In the genomic region with DNA sequence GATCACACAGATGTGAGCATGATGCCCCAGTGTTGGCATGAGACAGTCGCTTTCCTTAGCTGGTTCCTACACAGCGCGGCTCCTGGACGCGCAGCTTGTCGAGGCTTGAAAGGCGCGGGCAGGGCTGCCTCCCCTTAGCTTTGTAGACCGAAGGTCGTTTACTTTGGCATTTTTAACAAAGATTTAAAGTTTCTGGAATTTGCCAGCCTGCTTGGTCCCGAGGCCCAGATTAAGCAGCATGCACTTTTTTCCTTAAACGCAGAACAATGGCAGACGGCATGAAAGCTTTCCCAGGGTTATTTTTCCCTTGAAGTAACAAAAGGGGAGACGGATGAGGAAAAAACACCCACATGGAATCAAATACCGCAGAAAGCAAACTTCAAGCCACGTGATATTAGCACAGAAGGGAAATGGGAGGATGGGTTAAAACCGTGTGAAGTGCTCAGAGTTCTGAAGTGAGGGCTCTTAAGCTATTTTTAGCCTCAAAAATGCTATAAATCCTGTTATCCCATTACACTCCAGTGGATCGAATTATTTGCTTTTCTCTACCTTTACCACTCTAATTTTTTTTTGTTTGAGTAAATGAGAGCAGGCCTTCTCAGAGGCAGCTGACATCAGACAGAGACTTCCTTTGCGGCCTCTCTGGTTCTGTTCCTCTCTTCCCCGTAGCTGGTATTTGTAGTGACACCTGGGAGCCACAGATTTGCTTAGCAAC, we compare ENCODE assay signal across 1 cellular context.
TF ChIP-seq lines count a peak whose summit lies in the region.

No MANE protein-coding gene starts in this region.

TF ChIP-seq in HepG2, 621 proteins besides CTCF, POLR2A, EP300 and RAD21 (continued from another document and continues in another):
- TF ChIP-seq, protein P1, sequence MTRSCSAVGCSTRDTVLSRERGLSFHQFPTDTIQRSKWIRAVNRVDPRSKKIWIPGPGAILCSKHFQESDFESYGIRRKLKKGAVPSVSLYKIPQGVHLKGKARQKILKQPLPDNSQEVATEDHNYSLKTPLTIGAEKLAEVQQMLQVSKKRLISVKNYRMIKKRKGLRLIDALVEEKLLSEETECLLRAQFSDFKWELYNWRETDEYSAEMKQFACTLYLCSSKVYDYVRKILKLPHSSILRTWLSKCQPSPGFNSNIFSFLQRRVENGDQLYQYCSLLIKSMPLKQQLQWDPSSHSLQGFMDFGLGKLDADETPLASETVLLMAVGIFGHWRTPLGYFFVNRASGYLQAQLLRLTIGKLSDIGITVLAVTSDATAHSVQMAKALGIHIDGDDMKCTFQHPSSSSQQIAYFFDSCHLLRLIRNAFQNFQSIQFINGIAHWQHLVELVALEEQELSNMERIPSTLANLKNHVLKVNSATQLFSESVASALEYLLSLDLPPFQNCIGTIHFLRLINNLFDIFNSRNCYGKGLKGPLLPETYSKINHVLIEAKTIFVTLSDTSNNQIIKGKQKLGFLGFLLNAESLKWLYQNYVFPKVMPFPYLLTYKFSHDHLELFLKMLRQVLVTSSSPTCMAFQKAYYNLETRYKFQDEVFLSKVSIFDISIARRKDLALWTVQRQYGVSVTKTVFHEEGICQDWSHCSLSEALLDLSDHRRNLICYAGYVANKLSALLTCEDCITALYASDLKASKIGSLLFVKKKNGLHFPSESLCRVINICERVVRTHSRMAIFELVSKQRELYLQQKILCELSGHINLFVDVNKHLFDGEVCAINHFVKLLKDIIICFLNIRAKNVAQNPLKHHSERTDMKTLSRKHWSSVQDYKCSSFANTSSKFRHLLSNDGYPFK (CRISPR knock-in tag; IDR thresholded peaks at IDR 0.05; ENCODE audit: borderline replicate concordance), result no peak
- peak; percentile 54; the same call in 1 of the 2 replicates for TF ChIP-seq KMT2B (CRISPR knock-in tag; IDR thresholded peaks at IDR 0.05)
- no peak for TF ChIP-seq ZNF782 (CRISPR knock-in tag; IDR thresholded peaks at IDR 0.05; ENCODE audit: borderline replicate concordance)
- TF ChIP-seq, protein P2, sequence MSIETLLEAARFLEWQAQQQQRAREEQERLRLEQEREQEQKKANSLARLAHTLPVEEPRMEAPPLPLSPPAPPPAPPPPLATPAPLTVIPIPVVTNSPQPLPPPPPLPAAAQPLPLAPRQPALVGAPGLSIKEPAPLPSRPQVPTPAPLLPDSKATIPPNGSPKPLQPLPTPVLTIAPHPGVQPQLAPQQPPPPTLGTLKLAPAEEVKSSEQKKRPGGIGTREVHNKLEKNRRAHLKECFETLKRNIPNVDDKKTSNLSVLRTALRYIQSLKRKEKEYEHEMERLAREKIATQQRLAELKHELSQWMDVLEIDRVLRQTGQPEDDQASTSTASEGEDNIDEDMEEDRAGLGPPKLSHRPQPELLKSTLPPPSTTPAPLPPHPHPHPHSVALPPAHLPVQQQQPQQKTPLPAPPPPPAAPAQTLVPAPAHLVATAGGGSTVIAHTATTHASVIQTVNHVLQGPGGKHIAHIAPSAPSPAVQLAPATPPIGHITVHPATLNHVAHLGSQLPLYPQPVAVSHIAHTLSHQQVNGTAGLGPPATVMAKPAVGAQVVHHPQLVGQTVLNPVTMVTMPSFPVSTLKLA (IDR thresholded peaks at IDR 0.05), result peak; percentile 44; the same call in 1 of the 2 replicates
- 0 out of 2 replicates have a peak, but pooled peaks have one; percentile 15 for TF ChIP-seq CHD4 (IDR thresholded peaks at IDR 0.05; ENCODE audit: borderline replicate concordance, low read length)
- TF ChIP-seq ZNF446 (CRISPR knock-in tag; IDR thresholded peaks at IDR 0.05), result no peak
- TF ChIP-seq MTA1 (CRISPR knock-in tag; IDR thresholded peaks at IDR 0.05; ENCODE audit: borderline replicate concordance), result 0 out of 2 replicates have a peak, but pooled peaks have one; percentile 48
- TF ChIP-seq TCF7 (IDR thresholded peaks at IDR 0.05; ENCODE audit: low read depth), result peak; percentile 43
- TF ChIP-seq HMGA1 (CRISPR knock-in tag; conservative IDR thresholded peaks at IDR 0.05), result no peak
- no peak for TF ChIP-seq BORCS8-MEF2B (CRISPR knock-in tag; IDR thresholded peaks at IDR 0.05)
- TF ChIP-seq NCOA1 (CRISPR knock-in tag; IDR thresholded peaks at IDR 0.05), result no peak
- no peak for TF ChIP-seq MXD4 (CRISPR knock-in tag; IDR thresholded peaks at IDR 0.05)
- no peak for TF ChIP-seq ZBTB8A (CRISPR knock-in tag; IDR thresholded peaks at IDR 0.05; ENCODE audit: borderline replicate concordance, low read depth)
- TF ChIP-seq, protein P3, sequence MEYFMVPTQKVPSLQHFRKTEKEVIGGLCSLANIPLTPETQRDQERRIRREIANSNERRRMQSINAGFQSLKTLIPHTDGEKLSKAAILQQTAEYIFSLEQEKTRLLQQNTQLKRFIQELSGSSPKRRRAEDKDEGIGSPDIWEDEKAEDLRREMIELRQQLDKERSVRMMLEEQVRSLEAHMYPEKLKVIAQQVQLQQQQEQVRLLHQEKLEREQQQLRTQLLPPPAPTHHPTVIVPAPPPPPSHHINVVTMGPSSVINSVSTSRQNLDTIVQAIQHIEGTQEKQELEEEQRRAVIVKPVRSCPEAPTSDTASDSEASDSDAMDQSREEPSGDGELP (IDR thresholded peaks at IDR 0.05; ENCODE audit: borderline replicate concordance, low read depth), result 0 out of 2 replicates have a peak, but pooled peaks have one; percentile 7
- no peak for TF ChIP-seq POLR2AphosphoS2 (IDR thresholded peaks at IDR 0.05; ENCODE audit: low read depth, low read length)
- TF ChIP-seq HOXA5 (CRISPR knock-in tag; IDR thresholded peaks at IDR 0.05), result 0 out of 2 replicates have a peak, but pooled peaks have one; percentile 75
- TF ChIP-seq NR1H2 (CRISPR knock-in tag; IDR thresholded peaks at IDR 0.05; ENCODE audit: borderline replicate concordance, low read depth), result no peak
- 0 out of 2 replicates have a peak, but pooled peaks have one; percentile 24 for TF ChIP-seq SATB2 (CRISPR knock-in tag; IDR thresholded peaks at IDR 0.05)
- TF ChIP-seq ZNF10 (CRISPR knock-in tag; IDR thresholded peaks at IDR 0.05; ENCODE audit: borderline replicate concordance, low read depth), result no peak
- TF ChIP-seq, protein P4, sequence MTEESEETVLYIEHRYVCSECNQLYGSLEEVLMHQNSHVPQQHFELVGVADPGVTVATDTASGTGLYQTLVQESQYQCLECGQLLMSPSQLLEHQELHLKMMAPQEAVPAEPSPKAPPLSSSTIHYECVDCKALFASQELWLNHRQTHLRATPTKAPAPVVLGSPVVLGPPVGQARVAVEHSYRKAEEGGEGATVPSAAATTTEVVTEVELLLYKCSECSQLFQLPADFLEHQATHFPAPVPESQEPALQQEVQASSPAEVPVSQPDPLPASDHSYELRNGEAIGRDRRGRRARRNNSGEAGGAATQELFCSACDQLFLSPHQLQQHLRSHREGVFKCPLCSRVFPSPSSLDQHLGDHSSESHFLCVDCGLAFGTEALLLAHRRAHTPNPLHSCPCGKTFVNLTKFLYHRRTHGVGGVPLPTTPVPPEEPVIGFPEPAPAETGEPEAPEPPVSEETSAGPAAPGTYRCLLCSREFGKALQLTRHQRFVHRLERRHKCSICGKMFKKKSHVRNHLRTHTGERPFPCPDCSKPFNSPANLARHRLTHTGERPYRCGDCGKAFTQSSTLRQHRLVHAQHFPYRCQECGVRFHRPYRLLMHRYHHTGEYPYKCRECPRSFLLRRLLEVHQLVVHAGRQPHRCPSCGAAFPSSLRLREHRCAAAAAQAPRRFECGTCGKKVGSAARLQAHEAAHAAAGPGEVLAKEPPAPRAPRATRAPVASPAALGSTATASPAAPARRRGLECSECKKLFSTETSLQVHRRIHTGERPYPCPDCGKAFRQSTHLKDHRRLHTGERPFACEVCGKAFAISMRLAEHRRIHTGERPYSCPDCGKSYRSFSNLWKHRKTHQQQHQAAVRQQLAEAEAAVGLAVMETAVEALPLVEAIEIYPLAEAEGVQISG (CRISPR knock-in tag; IDR thresholded peaks at IDR 0.05), result no peak; the same call in 1 of the 2 replicates
- TF ChIP-seq RFXANK (CRISPR knock-in tag; IDR thresholded peaks at IDR 0.05), result no peak
- peak; percentile 88 for TF ChIP-seq GFI1 (CRISPR knock-in tag; IDR thresholded peaks at IDR 0.05; ENCODE audit: borderline replicate concordance)
- 0 out of 2 replicates have a peak, but pooled peaks have one; percentile 26 for TF ChIP-seq ZBTB38 (CRISPR knock-in tag; IDR thresholded peaks at IDR 0.05)
- TF ChIP-seq KDM6A (CRISPR knock-in tag; IDR thresholded peaks at IDR 0.05; ENCODE audit: low read depth), result peak; percentile 45
- no peak for TF ChIP-seq MED13 (CRISPR knock-in tag; IDR thresholded peaks at IDR 0.05)
- peak; percentile 39; the same call in 1 of the 2 replicates for TF ChIP-seq KDM2A (CRISPR knock-in tag; IDR thresholded peaks at IDR 0.05; ENCODE audit: borderline replicate concordance, low read depth)
- TF ChIP-seq, protein P5, sequence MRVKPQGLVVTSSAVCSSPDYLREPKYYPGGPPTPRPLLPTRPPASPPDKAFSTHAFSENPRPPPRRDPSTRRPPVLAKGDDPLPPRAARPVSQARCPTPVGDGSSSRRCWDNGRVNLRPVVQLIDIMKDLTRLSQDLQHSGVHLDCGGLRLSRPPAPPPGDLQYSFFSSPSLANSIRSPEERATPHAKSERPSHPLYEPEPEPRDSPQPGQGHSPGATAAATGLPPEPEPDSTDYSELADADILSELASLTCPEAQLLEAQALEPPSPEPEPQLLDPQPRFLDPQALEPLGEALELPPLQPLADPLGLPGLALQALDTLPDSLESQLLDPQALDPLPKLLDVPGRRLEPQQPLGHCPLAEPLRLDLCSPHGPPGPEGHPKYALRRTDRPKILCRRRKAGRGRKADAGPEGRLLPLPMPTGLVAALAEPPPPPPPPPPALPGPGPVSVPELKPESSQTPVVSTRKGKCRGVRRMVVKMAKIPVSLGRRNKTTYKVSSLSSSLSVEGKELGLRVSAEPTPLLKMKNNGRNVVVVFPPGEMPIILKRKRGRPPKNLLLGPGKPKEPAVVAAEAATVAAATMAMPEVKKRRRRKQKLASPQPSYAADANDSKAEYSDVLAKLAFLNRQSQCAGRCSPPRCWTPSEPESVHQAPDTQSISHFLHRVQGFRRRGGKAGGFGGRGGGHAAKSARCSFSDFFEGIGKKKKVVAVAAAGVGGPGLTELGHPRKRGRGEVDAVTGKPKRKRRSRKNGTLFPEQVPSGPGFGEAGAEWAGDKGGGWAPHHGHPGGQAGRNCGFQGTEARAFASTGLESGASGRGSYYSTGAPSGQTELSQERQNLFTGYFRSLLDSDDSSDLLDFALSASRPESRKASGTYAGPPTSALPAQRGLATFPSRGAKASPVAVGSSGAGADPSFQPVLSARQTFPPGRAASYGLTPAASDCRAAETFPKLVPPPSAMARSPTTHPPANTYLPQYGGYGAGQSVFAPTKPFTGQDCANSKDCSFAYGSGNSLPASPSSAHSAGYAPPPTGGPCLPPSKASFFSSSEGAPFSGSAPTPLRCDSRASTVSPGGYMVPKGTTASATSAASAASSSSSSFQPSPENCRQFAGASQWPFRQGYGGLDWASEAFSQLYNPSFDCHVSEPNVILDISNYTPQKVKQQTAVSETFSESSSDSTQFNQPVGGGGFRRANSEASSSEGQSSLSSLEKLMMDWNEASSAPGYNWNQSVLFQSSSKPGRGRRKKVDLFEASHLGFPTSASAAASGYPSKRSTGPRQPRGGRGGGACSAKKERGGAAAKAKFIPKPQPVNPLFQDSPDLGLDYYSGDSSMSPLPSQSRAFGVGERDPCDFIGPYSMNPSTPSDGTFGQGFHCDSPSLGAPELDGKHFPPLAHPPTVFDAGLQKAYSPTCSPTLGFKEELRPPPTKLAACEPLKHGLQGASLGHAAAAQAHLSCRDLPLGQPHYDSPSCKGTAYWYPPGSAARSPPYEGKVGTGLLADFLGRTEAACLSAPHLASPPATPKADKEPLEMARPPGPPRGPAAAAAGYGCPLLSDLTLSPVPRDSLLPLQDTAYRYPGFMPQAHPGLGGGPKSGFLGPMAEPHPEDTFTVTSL (CRISPR knock-in tag; IDR thresholded peaks at IDR 0.05; ENCODE audit: borderline replicate concordance), result no peak; the same call in 1 of the 2 replicates
- TF ChIP-seq, protein P6, sequence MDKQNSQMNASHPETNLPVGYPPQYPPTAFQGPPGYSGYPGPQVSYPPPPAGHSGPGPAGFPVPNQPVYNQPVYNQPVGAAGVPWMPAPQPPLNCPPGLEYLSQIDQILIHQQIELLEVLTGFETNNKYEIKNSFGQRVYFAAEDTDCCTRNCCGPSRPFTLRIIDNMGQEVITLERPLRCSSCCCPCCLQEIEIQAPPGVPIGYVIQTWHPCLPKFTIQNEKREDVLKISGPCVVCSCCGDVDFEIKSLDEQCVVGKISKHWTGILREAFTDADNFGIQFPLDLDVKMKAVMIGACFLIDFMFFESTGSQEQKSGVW (CRISPR knock-in tag; IDR thresholded peaks at IDR 0.05; ENCODE audit: borderline replicate concordance), result no peak
- TF ChIP-seq ZEB1 (IDR thresholded peaks at IDR 0.05; ENCODE audit: insufficient replicate concordance, low read depth), result no peak
- no peak for TF ChIP-seq NPAS2 (CRISPR knock-in tag; IDR thresholded peaks at IDR 0.05; ENCODE audit: borderline replicate concordance)
- no peak for TF ChIP-seq HNRNPLL (IDR thresholded peaks at IDR 0.05; ENCODE audit: low read depth, low read length, poor library complexity, severe bottlenecking)
- peak; percentile 67 for TF ChIP-seq SAP130 (CRISPR knock-in tag; IDR thresholded peaks at IDR 0.05; ENCODE audit: low read depth)
- no peak; the same call in 1 of the 2 replicates for TF ChIP-seq ZSCAN25 (CRISPR knock-in tag; IDR thresholded peaks at IDR 0.05)
- TF ChIP-seq ZNF382 (CRISPR knock-in tag; IDR thresholded peaks at IDR 0.05; ENCODE audit: borderline replicate concordance), result no peak
- no peak for TF ChIP-seq ZNF3 (CRISPR knock-in tag; IDR thresholded peaks at IDR 0.05)
- no peak for TF ChIP-seq TCF7L2 (IDR thresholded peaks at IDR 0.05; ENCODE audit: low read depth, low read length)
- TF ChIP-seq, protein P7, sequence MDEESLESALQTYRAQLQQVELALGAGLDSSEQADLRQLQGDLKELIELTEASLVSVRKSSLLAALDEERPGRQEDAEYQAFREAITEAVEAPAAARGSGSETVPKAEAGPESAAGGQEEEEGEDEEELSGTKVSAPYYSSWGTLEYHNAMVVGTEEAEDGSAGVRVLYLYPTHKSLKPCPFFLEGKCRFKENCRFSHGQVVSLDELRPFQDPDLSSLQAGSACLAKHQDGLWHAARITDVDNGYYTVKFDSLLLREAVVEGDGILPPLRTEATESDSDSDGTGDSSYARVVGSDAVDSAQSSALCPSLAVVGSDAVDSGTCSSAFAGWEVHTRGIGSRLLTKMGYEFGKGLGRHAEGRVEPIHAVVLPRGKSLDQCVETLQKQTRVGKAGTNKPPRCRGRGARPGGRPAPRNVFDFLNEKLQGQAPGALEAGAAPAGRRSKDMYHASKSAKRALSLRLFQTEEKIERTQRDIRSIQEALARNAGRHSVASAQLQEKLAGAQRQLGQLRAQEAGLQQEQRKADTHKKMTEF (CRISPR knock-in tag; IDR thresholded peaks at IDR 0.05), result no peak
- no peak for TF ChIP-seq ZKSCAN5 (CRISPR knock-in tag; IDR thresholded peaks at IDR 0.05)
- TF ChIP-seq SIX4 (CRISPR knock-in tag; IDR thresholded peaks at IDR 0.05), result no peak
- TF ChIP-seq FOXA3 (CRISPR knock-in tag; IDR thresholded peaks at IDR 0.05), result peak; percentile 44; the same call in 1 of the 2 replicates
- TF ChIP-seq PRMT3 (CRISPR knock-in tag; IDR thresholded peaks at IDR 0.05; ENCODE audit: borderline replicate concordance, low read depth), result no peak
- TF ChIP-seq, protein P8, sequence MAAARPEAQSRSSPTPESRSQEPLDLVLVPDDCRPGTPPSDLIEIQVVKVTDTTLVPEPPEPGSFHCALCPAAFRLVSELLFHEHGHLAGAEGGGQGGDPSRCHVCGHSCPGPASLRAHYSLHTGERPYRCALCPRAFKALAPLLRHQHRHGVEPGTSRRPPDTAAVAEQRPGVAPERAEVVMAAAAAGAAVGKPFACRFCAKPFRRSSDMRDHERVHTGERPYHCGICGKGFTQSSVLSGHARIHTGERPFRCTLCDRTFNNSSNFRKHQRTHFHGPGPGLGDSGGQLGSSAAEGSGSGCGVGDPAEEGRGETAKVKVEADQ (CRISPR knock-in tag; IDR thresholded peaks at IDR 0.05; ENCODE audit: borderline replicate concordance), result no peak; the same call in 1 of the 2 replicates
